14 cellular contexts compared by ENCODE assay signal in the genomic region with DNA sequence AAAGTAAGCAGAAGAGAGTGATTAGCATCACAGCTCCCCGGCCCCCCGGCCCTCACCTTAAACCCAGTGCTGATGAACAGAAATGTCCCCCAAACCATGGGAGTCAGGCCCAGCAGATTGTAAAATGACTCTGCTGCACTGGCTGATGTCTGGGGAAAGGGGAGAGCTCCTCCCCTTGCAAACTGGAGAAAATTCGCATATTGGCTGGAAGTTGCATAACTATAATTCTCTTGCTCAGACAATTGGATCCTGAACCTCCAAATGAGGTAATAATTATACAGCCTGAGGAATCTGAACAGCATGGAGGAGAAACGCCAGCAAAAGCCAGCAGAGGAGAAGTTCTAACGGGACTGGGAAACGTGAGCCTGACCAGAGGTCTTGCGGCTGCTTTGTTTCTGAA.
DNase-seq lines count a peak whose midpoint lies in the region; ATAC-seq, FAIRE-seq and TF ChIP-seq lines count a peak whose summit lies in the region.
"Had no signal": no experiment of that assay in that cellular context is flagged by ENCODE, and none has a peak within 500 bp of the region (broad histone marks: within the 10 kb centered on the region; RNA-seq: fewer than 3 reads in every experiment).

No MANE protein-coding gene starts in this region.

- H3K4me3 Mint-ChIP-seq in natural killer cell treated with Interleukin-12 subunit alpha and Interleukin-12 subunit beta and Interleukin-15 and Interleukin-18, amount 100 ng/mL, for 72 hours, result no peak overlapping the region
- H3K4me3 Mint-ChIP-seq: activated naive CD8-positive, alpha-beta T cell treated with anti-CD3 and anti-CD28 coated beads, Interleukin-2, amount 50 U/mL, for 24 hours; CD4-positive, CD25-positive, alpha-beta regulatory T cell had no signal

- no peak overlapping the region for H3K27ac Mint-ChIP-seq in natural killer cell treated with Interleukin-12 subunit alpha and Interleukin-12 subunit beta and Interleukin-15 and Interleukin-18, amount 100 ng/mL, for 72 hours
- H3K27ac Mint-ChIP-seq: activated naive CD8-positive, alpha-beta T cell treated with anti-CD3 and anti-CD28 coated beads, Interleukin-2, amount 50 U/mL, for 24 hours; CD4-positive, CD25-positive, alpha-beta regulatory T cell had no signal

- intact Hi-C loops in pancreas (cut with DNase I), result no loop called here

- H3K9me3 Mint-ChIP-seq in natural killer cell treated with Interleukin-12 subunit alpha and Interleukin-12 subunit beta and Interleukin-15 and Interleukin-18, amount 100 ng/mL, for 72 hours, result no peaks in the 10 kb centered on the region
- H3K9me3 Mint-ChIP-seq: activated naive CD8-positive, alpha-beta T cell treated with anti-CD3 and anti-CD28 coated beads, Interleukin-2, amount 50 U/mL, for 24 hours had no signal

- peaks cover 0 to 2% of the 10 kb centered on the region in 2 donors for H3K4me1 Mint-ChIP-seq in natural killer cell treated with Interleukin-12 subunit alpha and Interleukin-12 subunit beta and Interleukin-15 and Interleukin-18, amount 100 ng/mL, for 72 hours (ENCODE audit: low read depth in 2 of 2)
- H3K4me1 Mint-ChIP-seq: activated naive CD8-positive, alpha-beta T cell treated with anti-CD3 and anti-CD28 coated beads, Interleukin-2, amount 50 U/mL, for 24 hours had no signal

- no peak; the same call in 1 of the 2 replicates for TF ChIP-seq CTCF in AG09319 (IDR thresholded peaks at IDR 0.05; ENCODE audit: low read depth, low read length)
- no peak for TF ChIP-seq CTCF in RWPE2 (IDR thresholded peaks at IDR 0.05; ENCODE audit: poor library complexity, severe bottlenecking)
- no peak for TF ChIP-seq CTCF in fibroblast of pulmonary artery (IDR thresholded peaks at IDR 0.05; ENCODE audit: low read length, missing control alignments)
- TF ChIP-seq CTCF in pancreas (IDR thresholded peaks at IDR 0.05), result no peak

- no peaks in the 10 kb centered on the region for H3K36me3 Mint-ChIP-seq in natural killer cell treated with Interleukin-12 subunit alpha and Interleukin-12 subunit beta and Interleukin-15 and Interleukin-18, amount 100 ng/mL, for 72 hours
- H3K36me3 Mint-ChIP-seq: CD4-positive, CD25-positive, alpha-beta regulatory T cell had no signal

- no peak overlapping the region for H3K4me3 ChIP-seq in RWPE2 (ENCODE audit: severe bottlenecking)
- no peak overlapping the region for H3K4me3 ChIP-seq in fibroblast of pulmonary artery (replicated peaks; ENCODE audit: low read depth, low read length)
- H3K4me3 ChIP-seq in pancreas, result no peak overlapping the region

- H3K27me3 Mint-ChIP-seq in natural killer cell treated with Interleukin-12 subunit alpha and Interleukin-12 subunit beta and Interleukin-15 and Interleukin-18, amount 100 ng/mL, for 72 hours, result peaks cover 9 to 13% of the 10 kb centered on the region in 2 donors

- H3K27me3 ChIP-seq in RWPE2 (ENCODE audit: insufficient read depth, poor library complexity, severe bottlenecking) (no peaks in the 10 kb centered on the region), pancreas (no peaks in the 10 kb centered on the region)

- DNase-seq in AG09319 (ENCODE audit: extremely low read depth, low read depth) (peak; percentile 79), RWPE2 (ENCODE audit: low spot score) (no peak), fibroblast of pulmonary artery (ENCODE audit: low read depth) (peak; percentile 91), pancreas (no peak), OCI-M1 (lab: John Stamatoyannopoulos, UW) (no peak), activated gamma-delta T cell treated with Interleukin-2 at 50 U/mL for 16 hours (no peak)
- DNase-seq in central memory CD4-positive, alpha-beta T cell, result no peak
- no peak for DNase-seq in natural killer cell treated with Interleukin-12 subunit alpha and Interleukin-12 subunit beta and Interleukin-15 and Interleukin-18, amount 100 ng/mL, for 72 hours (ENCODE audit: low spot score)
- DNase-seq: activated CD8-positive, alpha-beta memory T cell treated with anti-CD3 and anti-CD28 coated beads for 24 hours; activated naive CD8-positive, alpha-beta T cell treated with anti-CD3 and anti-CD28 coated beads, Interleukin-2, amount 50 U/mL, for 24 hours; CD4-positive, CD25-positive, alpha-beta regulatory T cell; NCI-H748 treated with DMSO at 0.1 percent for 48 hours; T-helper 2 cell had no signal

- H3K4me1 ChIP-seq in RWPE2 (ENCODE audit: insufficient read depth, poor library complexity, severe bottlenecking) (peaks cover 35% of the 10 kb centered on the region), pancreas (peaks cover 0 to 6% (median 0%) of the 10 kb centered on the region in 3 donors)

- H3K9me3 ChIP-seq in RWPE2 (ENCODE audit: severe bottlenecking) (no peaks in the 10 kb centered on the region), pancreas (no peaks in the 10 kb centered on the region)

- ATAC-seq in RWPE2 (ENCODE audit: low read depth), result peak; percentile 64
- peak in 3 of 4 donors; percentile 50 to 68 (median 67) for ATAC-seq in pancreas
- ATAC-seq in natural killer cell treated with Interleukin-12 subunit alpha and Interleukin-12 subunit beta and Interleukin-15 and Interleukin-18, amount 100 ng/mL, for 72 hours, result no peak
- ATAC-seq: activated naive CD8-positive, alpha-beta T cell treated with anti-CD3 and anti-CD28 coated beads, Interleukin-2, amount 50 U/mL, for 24 hours had no signal

- peak overlapping the region; percentile 82 for H3K27ac ChIP-seq in RWPE2 (ENCODE audit: poor library complexity, severe bottlenecking)
- no peak overlapping the region for H3K27ac ChIP-seq in pancreas

- whole genome bisulfite sequencing in pancreas, 2 donors, result 62 to 65% methylated on average over 7 of the region's 7 CpGs

- H3K36me3 ChIP-seq in RWPE2 (ENCODE audit: low read depth) (no peaks in the 10 kb centered on the region), pancreas (no peaks in the 10 kb centered on the region)

- FAIRE-seq in pancreas (lab: Jason Lieb, UNC), result no peak
- FAIRE-seq: GM19239 had no signal

Comparison
In these comparisons a context has a peak if more than half of its experiments do, and no peak if none do; other contexts are left out.
1. DNase-seq: peak in AG09319 (single experiment) and fibroblast of pulmonary artery (single experiment); none in RWPE2 (single experiment), pancreas (0 of 6), OCI-M1 (single experiment), central memory CD4-positive, alpha-beta T cell (single experiment), natural killer cell treated with Interleukin-12 subunit alpha and Interleukin-12 subunit beta and Interleukin-15 and Interleukin-18, amount 100 ng/mL, for 72 hours (single experiment) and activated gamma-delta T cell treated with Interleukin-2 at 50 U/mL for 16 hours (single experiment).
2. ATAC-seq: peak in RWPE2 (single experiment) and pancreas (3 of 4); none in natural killer cell treated with Interleukin-12 subunit alpha and Interleukin-12 subunit beta and Interleukin-15 and Interleukin-18, amount 100 ng/mL, for 72 hours (0 of 2).